1 cellular context compared by ENCODE assay signal in genomic region chr20:53594068-53595017, GRCh38.
TF ChIP-seq lines count a peak whose summit lies in the region.

No MANE protein-coding gene starts in this region.

TF ChIP-seq in HepG2, 621 proteins besides CTCF, POLR2A, EP300 and RAD21 (continued from another document and continues in another):
- TF ChIP-seq HIC2 (CRISPR knock-in tag; IDR thresholded peaks at IDR 0.05; ENCODE audit: low read depth) (0 out of 2 replicates have a peak, but pooled peaks have one; percentile 15), CENPT (CRISPR knock-in tag; IDR thresholded peaks at IDR 0.05; ENCODE audit: low read depth) (0 out of 2 replicates have a peak, but pooled peaks have one; percentile 28), SAP130 (CRISPR knock-in tag; IDR thresholded peaks at IDR 0.05; ENCODE audit: low read depth) (peak; percentile 55), TEF (CRISPR knock-in tag; IDR thresholded peaks at IDR 0.05) (0 out of 2 replicates have a peak, but pooled peaks have one; percentile 65), PHB2 (IDR thresholded peaks at IDR 0.05; ENCODE audit: partially characterized antibody) (no peak), KDM5B (CRISPR knock-in tag; IDR thresholded peaks at IDR 0.05; ENCODE audit: borderline replicate concordance) (peak; percentile 68; the same call in 1 of the 2 replicates), ZSCAN25 (CRISPR knock-in tag; IDR thresholded peaks at IDR 0.05) (peak; percentile 71), YEATS2 (CRISPR knock-in tag; IDR thresholded peaks at IDR 0.05; ENCODE audit: borderline replicate concordance) (peak; percentile 36; the same call in 1 of the 2 replicates), ZNF441 (CRISPR knock-in tag; IDR thresholded peaks at IDR 0.05; ENCODE audit: borderline replicate concordance) (peak; percentile 54; the same call in 1 of the 2 replicates), ZNF230 (CRISPR knock-in tag; IDR thresholded peaks at IDR 0.05) (no peak), RXRA (CRISPR knock-in tag; IDR thresholded peaks at IDR 0.05) (peak; percentile 82), ZNF264 (CRISPR knock-in tag; IDR thresholded peaks at IDR 0.05) (no peak), ZNF747 (CRISPR knock-in tag; IDR thresholded peaks at IDR 0.05; ENCODE audit: borderline replicate concordance) (no peak), ZNF34 (CRISPR knock-in tag; IDR thresholded peaks at IDR 0.05; ENCODE audit: borderline replicate concordance) (no peak), ZNF850 (CRISPR knock-in tag; conservative IDR thresholded peaks at IDR 0.05) (no peak), CCDC6 (CRISPR knock-in tag; IDR thresholded peaks at IDR 0.05) (peak; percentile 46; the same call in 1 of the 2 replicates), SMAD3 (CRISPR knock-in tag; IDR thresholded peaks at IDR 0.05) (no peak; the same call in 1 of the 2 replicates), ZNF687 (CRISPR knock-in tag; IDR thresholded peaks at IDR 0.05) (peak; percentile 79), ZBTB14 (CRISPR knock-in tag; IDR thresholded peaks at IDR 0.05) (peak; percentile 92), ZNF782 (CRISPR knock-in tag; IDR thresholded peaks at IDR 0.05; ENCODE audit: borderline replicate concordance) (no peak), ZNF790 (CRISPR knock-in tag; IDR thresholded peaks at IDR 0.05; ENCODE audit: borderline replicate concordance) (peak; percentile 9; the same call in 1 of the 2 replicates), NFKBIZ (CRISPR knock-in tag; IDR thresholded peaks at IDR 0.05) (no peak)
- TF ChIP-seq, protein P1, sequence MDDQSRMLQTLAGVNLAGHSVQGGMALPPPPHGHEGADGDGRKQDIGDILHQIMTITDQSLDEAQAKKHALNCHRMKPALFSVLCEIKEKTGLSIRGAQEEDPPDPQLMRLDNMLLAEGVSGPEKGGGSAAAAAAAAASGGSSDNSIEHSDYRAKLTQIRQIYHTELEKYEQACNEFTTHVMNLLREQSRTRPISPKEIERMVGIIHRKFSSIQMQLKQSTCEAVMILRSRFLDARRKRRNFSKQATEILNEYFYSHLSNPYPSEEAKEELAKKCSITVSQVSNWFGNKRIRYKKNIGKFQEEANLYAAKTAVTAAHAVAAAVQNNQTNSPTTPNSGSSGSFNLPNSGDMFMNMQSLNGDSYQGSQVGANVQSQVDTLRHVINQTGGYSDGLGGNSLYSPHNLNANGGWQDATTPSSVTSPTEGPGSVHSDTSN (CRISPR knock-in tag; IDR thresholded peaks at IDR 0.05; ENCODE audit: borderline replicate concordance) = no peak
- TF ChIP-seq, protein P2, sequence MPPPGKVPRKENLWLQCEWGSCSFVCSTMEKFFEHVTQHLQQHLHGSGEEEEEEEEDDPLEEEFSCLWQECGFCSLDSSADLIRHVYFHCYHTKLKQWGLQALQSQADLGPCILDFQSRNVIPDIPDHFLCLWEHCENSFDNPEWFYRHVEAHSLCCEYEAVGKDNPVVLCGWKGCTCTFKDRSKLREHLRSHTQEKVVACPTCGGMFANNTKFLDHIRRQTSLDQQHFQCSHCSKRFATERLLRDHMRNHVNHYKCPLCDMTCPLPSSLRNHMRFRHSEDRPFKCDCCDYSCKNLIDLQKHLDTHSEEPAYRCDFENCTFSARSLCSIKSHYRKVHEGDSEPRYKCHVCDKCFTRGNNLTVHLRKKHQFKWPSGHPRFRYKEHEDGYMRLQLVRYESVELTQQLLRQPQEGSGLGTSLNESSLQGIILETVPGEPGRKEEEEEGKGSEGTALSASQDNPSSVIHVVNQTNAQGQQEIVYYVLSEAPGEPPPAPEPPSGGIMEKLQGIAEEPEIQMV (CRISPR knock-in tag; IDR thresholded peaks at IDR 0.05; ENCODE audit: low read depth) = 0 out of 2 replicates have a peak, but pooled peaks have one; percentile 63
- TF ChIP-seq, protein P3, sequence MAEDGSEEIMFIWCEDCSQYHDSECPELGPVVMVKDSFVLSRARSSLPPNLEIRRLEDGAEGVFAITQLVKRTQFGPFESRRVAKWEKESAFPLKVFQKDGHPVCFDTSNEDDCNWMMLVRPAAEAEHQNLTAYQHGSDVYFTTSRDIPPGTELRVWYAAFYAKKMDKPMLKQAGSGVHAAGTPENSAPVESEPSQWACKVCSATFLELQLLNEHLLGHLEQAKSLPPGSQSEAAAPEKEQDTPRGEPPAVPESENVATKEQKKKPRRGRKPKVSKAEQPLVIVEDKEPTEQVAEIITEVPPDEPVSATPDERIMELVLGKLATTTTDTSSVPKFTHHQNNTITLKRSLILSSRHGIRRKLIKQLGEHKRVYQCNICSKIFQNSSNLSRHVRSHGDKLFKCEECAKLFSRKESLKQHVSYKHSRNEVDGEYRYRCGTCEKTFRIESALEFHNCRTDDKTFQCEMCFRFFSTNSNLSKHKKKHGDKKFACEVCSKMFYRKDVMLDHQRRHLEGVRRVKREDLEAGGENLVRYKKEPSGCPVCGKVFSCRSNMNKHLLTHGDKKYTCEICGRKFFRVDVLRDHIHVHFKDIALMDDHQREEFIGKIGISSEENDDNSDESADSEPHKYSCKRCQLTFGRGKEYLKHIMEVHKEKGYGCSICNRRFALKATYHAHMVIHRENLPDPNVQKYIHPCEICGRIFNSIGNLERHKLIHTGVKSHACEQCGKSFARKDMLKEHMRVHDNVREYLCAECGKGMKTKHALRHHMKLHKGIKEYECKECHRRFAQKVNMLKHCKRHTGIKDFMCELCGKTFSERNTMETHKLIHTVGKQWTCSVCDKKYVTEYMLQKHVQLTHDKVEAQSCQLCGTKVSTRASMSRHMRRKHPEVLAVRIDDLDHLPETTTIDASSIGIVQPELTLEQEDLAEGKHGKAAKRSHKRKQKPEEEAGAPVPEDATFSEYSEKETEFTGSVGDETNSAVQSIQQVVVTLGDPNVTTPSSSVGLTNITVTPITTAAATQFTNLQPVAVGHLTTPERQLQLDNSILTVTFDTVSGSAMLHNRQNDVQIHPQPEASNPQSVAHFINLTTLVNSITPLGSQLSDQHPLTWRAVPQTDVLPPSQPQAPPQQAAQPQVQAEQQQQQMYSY (CRISPR knock-in tag; IDR thresholded peaks at IDR 0.05) = no peak
- TF ChIP-seq, protein P4, sequence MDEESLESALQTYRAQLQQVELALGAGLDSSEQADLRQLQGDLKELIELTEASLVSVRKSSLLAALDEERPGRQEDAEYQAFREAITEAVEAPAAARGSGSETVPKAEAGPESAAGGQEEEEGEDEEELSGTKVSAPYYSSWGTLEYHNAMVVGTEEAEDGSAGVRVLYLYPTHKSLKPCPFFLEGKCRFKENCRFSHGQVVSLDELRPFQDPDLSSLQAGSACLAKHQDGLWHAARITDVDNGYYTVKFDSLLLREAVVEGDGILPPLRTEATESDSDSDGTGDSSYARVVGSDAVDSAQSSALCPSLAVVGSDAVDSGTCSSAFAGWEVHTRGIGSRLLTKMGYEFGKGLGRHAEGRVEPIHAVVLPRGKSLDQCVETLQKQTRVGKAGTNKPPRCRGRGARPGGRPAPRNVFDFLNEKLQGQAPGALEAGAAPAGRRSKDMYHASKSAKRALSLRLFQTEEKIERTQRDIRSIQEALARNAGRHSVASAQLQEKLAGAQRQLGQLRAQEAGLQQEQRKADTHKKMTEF (CRISPR knock-in tag; IDR thresholded peaks at IDR 0.05) = peak; percentile 62; the same call in 1 of the 2 replicates
- TF ChIP-seq, protein P5, sequence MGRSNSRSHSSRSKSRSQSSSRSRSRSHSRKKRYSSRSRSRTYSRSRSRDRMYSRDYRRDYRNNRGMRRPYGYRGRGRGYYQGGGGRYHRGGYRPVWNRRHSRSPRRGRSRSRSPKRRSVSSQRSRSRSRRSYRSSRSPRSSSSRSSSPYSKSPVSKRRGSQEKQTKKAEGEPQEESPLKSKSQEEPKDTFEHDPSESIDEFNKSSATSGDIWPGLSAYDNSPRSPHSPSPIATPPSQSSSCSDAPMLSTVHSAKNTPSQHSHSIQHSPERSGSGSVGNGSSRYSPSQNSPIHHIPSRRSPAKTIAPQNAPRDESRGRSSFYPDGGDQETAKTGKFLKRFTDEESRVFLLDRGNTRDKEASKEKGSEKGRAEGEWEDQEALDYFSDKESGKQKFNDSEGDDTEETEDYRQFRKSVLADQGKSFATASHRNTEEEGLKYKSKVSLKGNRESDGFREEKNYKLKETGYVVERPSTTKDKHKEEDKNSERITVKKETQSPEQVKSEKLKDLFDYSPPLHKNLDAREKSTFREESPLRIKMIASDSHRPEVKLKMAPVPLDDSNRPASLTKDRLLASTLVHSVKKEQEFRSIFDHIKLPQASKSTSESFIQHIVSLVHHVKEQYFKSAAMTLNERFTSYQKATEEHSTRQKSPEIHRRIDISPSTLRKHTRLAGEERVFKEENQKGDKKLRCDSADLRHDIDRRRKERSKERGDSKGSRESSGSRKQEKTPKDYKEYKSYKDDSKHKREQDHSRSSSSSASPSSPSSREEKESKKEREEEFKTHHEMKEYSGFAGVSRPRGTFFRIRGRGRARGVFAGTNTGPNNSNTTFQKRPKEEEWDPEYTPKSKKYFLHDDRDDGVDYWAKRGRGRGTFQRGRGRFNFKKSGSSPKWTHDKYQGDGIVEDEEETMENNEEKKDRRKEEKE (IDR thresholded peaks at IDR 0.05) = no peak
- TF ChIP-seq, protein P6, sequence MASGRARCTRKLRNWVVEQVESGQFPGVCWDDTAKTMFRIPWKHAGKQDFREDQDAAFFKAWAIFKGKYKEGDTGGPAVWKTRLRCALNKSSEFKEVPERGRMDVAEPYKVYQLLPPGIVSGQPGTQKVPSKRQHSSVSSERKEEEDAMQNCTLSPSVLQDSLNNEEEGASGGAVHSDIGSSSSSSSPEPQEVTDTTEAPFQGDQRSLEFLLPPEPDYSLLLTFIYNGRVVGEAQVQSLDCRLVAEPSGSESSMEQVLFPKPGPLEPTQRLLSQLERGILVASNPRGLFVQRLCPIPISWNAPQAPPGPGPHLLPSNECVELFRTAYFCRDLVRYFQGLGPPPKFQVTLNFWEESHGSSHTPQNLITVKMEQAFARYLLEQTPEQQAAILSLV (CRISPR knock-in tag; IDR thresholded peaks at IDR 0.05; ENCODE audit: borderline replicate concordance) = peak; percentile 51; the same call in 1 of the 2 replicates
- TF ChIP-seq, protein P7, sequence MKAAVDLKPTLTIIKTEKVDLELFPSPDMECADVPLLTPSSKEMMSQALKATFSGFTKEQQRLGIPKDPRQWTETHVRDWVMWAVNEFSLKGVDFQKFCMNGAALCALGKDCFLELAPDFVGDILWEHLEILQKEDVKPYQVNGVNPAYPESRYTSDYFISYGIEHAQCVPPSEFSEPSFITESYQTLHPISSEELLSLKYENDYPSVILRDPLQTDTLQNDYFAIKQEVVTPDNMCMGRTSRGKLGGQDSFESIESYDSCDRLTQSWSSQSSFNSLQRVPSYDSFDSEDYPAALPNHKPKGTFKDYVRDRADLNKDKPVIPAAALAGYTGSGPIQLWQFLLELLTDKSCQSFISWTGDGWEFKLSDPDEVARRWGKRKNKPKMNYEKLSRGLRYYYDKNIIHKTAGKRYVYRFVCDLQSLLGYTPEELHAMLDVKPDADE (CRISPR knock-in tag; IDR thresholded peaks at IDR 0.05) = no peak
